ENCODE assay signal across 9 cellular contexts in the genomic region with DNA sequence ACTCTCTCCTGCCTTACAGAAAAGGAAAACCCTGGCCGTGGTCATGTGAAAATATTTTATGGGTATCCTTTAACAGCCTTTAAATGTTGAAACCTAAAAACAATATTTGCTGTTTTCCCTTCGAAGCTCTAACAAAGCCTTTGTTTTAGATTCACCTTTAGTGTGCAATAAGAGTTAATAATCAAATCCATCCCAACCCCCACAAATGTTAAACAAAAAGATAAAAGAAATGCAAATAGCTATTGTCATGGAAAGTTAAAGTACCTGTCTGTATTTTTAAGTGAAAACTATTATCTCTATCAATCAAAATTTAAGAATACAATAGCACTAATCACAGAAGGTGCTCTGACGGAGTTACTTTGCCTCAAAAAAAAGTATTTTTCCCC.
A peak's percentile ranks its signal among the peaks of the same experiment; 100 is the strongest.
DNase-seq lines count a peak whose midpoint lies in the region; ATAC-seq, FAIRE-seq and TF ChIP-seq lines count a peak whose summit lies in the region.
"Had no signal": no experiment of that assay in that cellular context is flagged by ENCODE, and none has a peak within 500 bp of the region (broad histone marks: within the 10 kb centered on the region; RNA-seq: fewer than 3 reads in every experiment).

No MANE protein-coding gene starts in this region.

- H3K4me1 Mint-ChIP-seq in GM23338, result peaks cover 76% of the 10 kb centered on the region

- peak overlapping the region; percentile 87 for H3K4me3 Mint-ChIP-seq in GM23338

- H3K9me3 ChIP-seq in Peyer's patch (no peaks in the 10 kb centered on the region), endothelial cell of umbilical vein (replicated peaks; ENCODE audit: control insufficient read depth, insufficient read depth, low read length) (no peaks in the 10 kb centered on the region), osteoblast (ENCODE audit: low read depth, low read length) (no peaks in the 10 kb centered on the region), small intestine (ENCODE audit: control insufficient read depth, low read depth) (no peaks in the 10 kb centered on the region)

- H3K27me3 ChIP-seq in GM23338 (ENCODE audit: insufficient read depth), result peaks cover 8% of the 10 kb centered on the region; the same call in 1 of the 2 replicates
- no peaks in the 10 kb centered on the region for H3K27me3 ChIP-seq in Peyer's patch
- no peaks in the 10 kb centered on the region for H3K27me3 ChIP-seq in endothelial cell of umbilical vein (ENCODE audit: control insufficient read depth in 2 of 2, insufficient read depth in 2 of 2, low read length in 2 of 2)
- H3K27me3 ChIP-seq in osteoblast (ENCODE audit: insufficient read depth, low read length), result no peaks in the 10 kb centered on the region
- no peaks in the 10 kb centered on the region for H3K27me3 ChIP-seq in small intestine (ENCODE audit: control insufficient read depth in 2 of 2, insufficient read depth in 2 of 2, low read length in 2 of 2)

- CTCF ChIA-PET in endothelial cell of umbilical vein (lab: Charles Lee), result interaction anchor here (0.6 to 1.3 kb wide), 2 partner anchors 104 to 754 kb away, joined by 4 to 7 read pairs; no protein-coding TSS in a partner anchor

- 59 to 64% (median 62%) methylated on average over 3 of the region's 3 CpGs for WGBS in small intestine, 3 donors

- peaks cover 38% of the 10 kb centered on the region for H3K79me2 ChIP-seq in GM23338 (replicated peaks; ENCODE audit: insufficient read depth)
- H3K79me2 ChIP-seq in endothelial cell of umbilical vein (ENCODE audit: control insufficient read depth, insufficient read depth, low read length), result no peaks in the 10 kb centered on the region
- H3K79me2 ChIP-seq in osteoblast (ENCODE audit: insufficient read depth, low read length), result peaks cover 80% of the 10 kb centered on the region

- H3K4me1 ChIP-seq in GM23338 (ENCODE audit: insufficient read depth), result peaks cover 66% of the 10 kb centered on the region
- peaks cover 0 to 15% (median 0%) of the 10 kb centered on the region in 4 donors for H3K4me1 ChIP-seq in Peyer's patch
- peaks cover 24% of the 10 kb centered on the region for H3K4me1 ChIP-seq in endothelial cell of umbilical vein (ENCODE audit: control insufficient read depth, extremely low read depth, insufficient read depth, low read length)
- peaks cover 37% of the 10 kb centered on the region for H3K4me1 ChIP-seq in osteoblast (ENCODE audit: insufficient read depth, low read length)
- peaks cover 0 to 5% of the 10 kb centered on the region in 2 donors for H3K4me1 ChIP-seq in small intestine (ENCODE audit: control insufficient read depth in 2 of 2, insufficient read depth in 1 of 2, low read depth in 1 of 2, low read length in 1 of 2)

- peak overlapping the region; percentile 68 for H3K4me3 ChIP-seq in GM23338
- H3K4me3 ChIP-seq in Peyer's patch, result no peak overlapping the region
- no peak overlapping the region for H3K4me3 ChIP-seq in endothelial cell of umbilical vein (replicated peaks in 1 of 3; ENCODE audit: insufficient read depth in 1 of 3, low read depth in 1 of 3, low read length in 3 of 3)
- H3K4me3 ChIP-seq in osteoblast (ENCODE audit: insufficient read depth, low read length), result no peak overlapping the region
- no peak overlapping the region for H3K4me3 ChIP-seq in small intestine (ENCODE audit: low read depth in 1 of 2, low read length in 2 of 2)

- H3K9ac ChIP-seq in endothelial cell of umbilical vein (replicated peaks; ENCODE audit: extremely low read depth, insufficient read depth, low read length), result no peak overlapping the region

- ATAC-seq in GM23338, result no peak
- no peak for ATAC-seq in GM21381 (IDR thresholded peaks at IDR 0.05; ENCODE audit: unreplicated experiment)

- no peak for TF ChIP-seq POLR2A in Peyer's patch (IDR thresholded peaks at IDR 0.05)
- no peak for TF ChIP-seq POLR2A in endothelial cell of umbilical vein (IDR thresholded peaks at IDR 0.05; ENCODE audit: low read depth, low read length)

- intact Hi-C loops in endothelial cell of umbilical vein (cut with micrococcal nuclease), result loop anchor here (1.0 to 10.0 kb wide), 8 partner anchors 199 to 772 kb away; no protein-coding TSS in a partner anchor

- TF ChIP-seq CTCF in GM23338 (conservative IDR thresholded peaks at IDR 0.05; ENCODE audit: low read depth in 2 of 2) (no peak), Peyer's patch (IDR thresholded peaks at IDR 0.05) (no peak), endothelial cell of umbilical vein (IDR thresholded peaks at IDR 0.05; ENCODE audit: extremely low read depth in 1 of 2, insufficient read depth in 1 of 2, low read depth in 1 of 2, low read length in 2 of 2) (no peak), osteoblast (IDR thresholded peaks at IDR 0.05; ENCODE audit: extremely low read depth, low read depth, low read length) (no peak)

- DNase-seq in GM23338 (ENCODE audit: low spot score) (peak; percentile 35), Peyer's patch (no peak), endothelial cell of umbilical vein (ENCODE audit: low read depth, low spot score) (no peak), osteoblast (ENCODE audit: insufficient read length, low spot score, missing footprints) (no peak), SIG-M5 (lab: John Stamatoyannopoulos, UW) (no peak), small intestine (no peak), GF-D8 (lab: John Stamatoyannopoulos, UW) (no peak)

- H4K20me1 ChIP-seq in GM23338 (replicated peaks; ENCODE audit: insufficient read depth) (no peaks in the 10 kb centered on the region), endothelial cell of umbilical vein (replicated peaks; ENCODE audit: control insufficient read depth, extremely low read depth, insufficient read depth, low read length) (no peaks in the 10 kb centered on the region), osteoblast (ENCODE audit: insufficient read depth, low read length) (no peaks in the 10 kb centered on the region)

- no peaks in the 10 kb centered on the region for H3K9me1 ChIP-seq in endothelial cell of umbilical vein (replicated peaks; ENCODE audit: control insufficient read depth, extremely low read depth, insufficient read depth, low read length)

- no TSS peak for BruUV-seq in endothelial cell of umbilical vein (replicated peaks; lab: Mats Ljungman, UMichigan)

- no peaks in the 10 kb centered on the region for H3K9me2 ChIP-seq in GM23338 (ENCODE audit: insufficient read depth)

- no peaks in the 10 kb centered on the region for H3K9me3 Mint-ChIP-seq in GM23338

- POLR2A ChIA-PET in endothelial cell of umbilical vein (lab: Charles Lee), result no interaction called here

- dilution Hi-C loops in endothelial cell of umbilical vein (cut with MboI; ENCODE audit: extremely low pct_ligation_motif_present, low sequenced_read_pairs), result no loop called here

- no peaks in the 10 kb centered on the region for H3K36me3 Mint-ChIP-seq in GM23338 (ENCODE audit: low read depth)

- no peaks in the 10 kb centered on the region; the same call in 1 of the 2 replicates for H3F3A ChIP-seq in GM23338 (replicated peaks; ENCODE audit: low read depth)

- H3K4me2 ChIP-seq in GM23338, result peak overlapping the region; percentile 87
- H3K4me2 ChIP-seq in endothelial cell of umbilical vein (ENCODE audit: insufficient read depth, low read length), result peak overlapping the region; percentile 83
- peak overlapping the region; percentile 83 for H3K4me2 ChIP-seq in osteoblast (ENCODE audit: insufficient read depth, low read length)

- peaks cover 1% of the 10 kb centered on the region for H3K27me3 Mint-ChIP-seq in GM23338 (ENCODE audit: insufficient read depth, low read depth, poor library complexity)

- FAIRE-seq in endothelial cell of umbilical vein (lab: Jason Lieb, UNC) (no peak), small intestine (lab: Jason Lieb, UNC) (no peak)
- FAIRE-seq: endometrium had no signal

- H2AFZ ChIP-seq in GM23338 (no peak overlapping the region), endothelial cell of umbilical vein (ENCODE audit: low read depth, low read length) (no peak overlapping the region), osteoblast (ENCODE audit: low read length) (no peak overlapping the region)

- no peak overlapping the region for H3K27ac ChIP-seq in GM23338 (ENCODE audit: low read depth)
- peak overlapping the region in 3 of 4 donors; percentile 8 to 56 (median 56) for H3K27ac ChIP-seq in Peyer's patch
- H3K27ac ChIP-seq in endothelial cell of umbilical vein (ENCODE audit: insufficient read depth, low read depth, low read length), result no peak overlapping the region
- H3K27ac ChIP-seq in osteoblast (ENCODE audit: low read depth, low read length), result peak overlapping the region; percentile 58
- H3K27ac ChIP-seq in small intestine (ENCODE audit: low read depth in 1 of 2, low read length in 1 of 2), result no peak overlapping the region

- H3K36me3 ChIP-seq in GM23338 (ENCODE audit: insufficient read depth) (no peaks in the 10 kb centered on the region), Peyer's patch (no peaks in the 10 kb centered on the region), endothelial cell of umbilical vein (ENCODE audit: control insufficient read depth in 2 of 2, extremely low read depth in 1 of 2, insufficient read depth in 2 of 2, low read length in 2 of 2) (no peaks in the 10 kb centered on the region), osteoblast (ENCODE audit: insufficient read depth, low read length) (no peaks in the 10 kb centered on the region), small intestine (ENCODE audit: control insufficient read depth in 2 of 2, insufficient read depth in 2 of 2, low read length in 2 of 2) (no peaks in the 10 kb centered on the region)

- no peak overlapping the region for H3K27ac Mint-ChIP-seq in GM23338

TF ChIP-seq in GM23338, 12 proteins besides CTCF, POLR2A, EP300 and RAD21:
- TF ChIP-seq ZNF331 (CRISPR knock-in tag; IDR thresholded peaks at IDR 0.05; ENCODE audit: low read depth) (no peak), EZH2 (IDR thresholded peaks at IDR 0.05; ENCODE audit: low read depth, unreplicated experiment) (no peak), STAT1 (IDR thresholded peaks at IDR 0.05; ENCODE audit: unreplicated experiment) (no peak), NANOG (IDR thresholded peaks at IDR 0.05; ENCODE audit: borderline replicate concordance) (no peak)

TF ChIP-seq in endothelial cell of umbilical vein, 7 proteins besides CTCF, POLR2A, EP300 and RAD21:
- TF ChIP-seq, protein P1, sequence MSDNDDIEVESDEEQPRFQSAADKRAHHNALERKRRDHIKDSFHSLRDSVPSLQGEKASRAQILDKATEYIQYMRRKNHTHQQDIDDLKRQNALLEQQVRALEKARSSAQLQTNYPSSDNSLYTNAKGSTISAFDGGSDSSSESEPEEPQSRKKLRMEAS (IDR thresholded peaks at IDR 0.05; ENCODE audit: insufficient read depth, insufficient read length), result no peak
- no peak for TF ChIP-seq POLR2AphosphoS5 (IDR thresholded peaks at IDR 0.05; ENCODE audit: insufficient read depth, low read depth, low read length)
- TF ChIP-seq EZH2 (IDR thresholded peaks at IDR 0.05; ENCODE audit: borderline replicate concordance, low read depth, low read length, severe bottlenecking), result no peak
- no peak for TF ChIP-seq JUN (IDR thresholded peaks at IDR 0.05; ENCODE audit: borderline replicate concordance, insufficient read depth, insufficient read length, low read depth)
- no peak for TF ChIP-seq FOS (IDR thresholded peaks at IDR 0.05; ENCODE audit: borderline replicate concordance, insufficient read depth, low read length)
- no peak for TF ChIP-seq GATA2 (IDR thresholded peaks at IDR 0.05; ENCODE audit: insufficient read depth, insufficient read length, low read depth, low read length)
- TF ChIP-seq MYC (IDR thresholded peaks at IDR 0.05; ENCODE audit: low read depth, low read length), result no peak

Comparison
In these comparisons a context has a peak if more than half of its experiments do, and no peak if none do; other contexts are left out.
1. H3K27ac ChIP-seq: peak in Peyer's patch (3 of 4) and osteoblast (single experiment); none in GM23338 (single experiment), endothelial cell of umbilical vein (single experiment) and small intestine (0 of 2).
2. Peak in every context shown above with its lines, with median percentiles within 50 percentile points of each other: H3K4me2 ChIP-seq.